12 cellular contexts compared by ENCODE assay signal in the genomic region with DNA sequence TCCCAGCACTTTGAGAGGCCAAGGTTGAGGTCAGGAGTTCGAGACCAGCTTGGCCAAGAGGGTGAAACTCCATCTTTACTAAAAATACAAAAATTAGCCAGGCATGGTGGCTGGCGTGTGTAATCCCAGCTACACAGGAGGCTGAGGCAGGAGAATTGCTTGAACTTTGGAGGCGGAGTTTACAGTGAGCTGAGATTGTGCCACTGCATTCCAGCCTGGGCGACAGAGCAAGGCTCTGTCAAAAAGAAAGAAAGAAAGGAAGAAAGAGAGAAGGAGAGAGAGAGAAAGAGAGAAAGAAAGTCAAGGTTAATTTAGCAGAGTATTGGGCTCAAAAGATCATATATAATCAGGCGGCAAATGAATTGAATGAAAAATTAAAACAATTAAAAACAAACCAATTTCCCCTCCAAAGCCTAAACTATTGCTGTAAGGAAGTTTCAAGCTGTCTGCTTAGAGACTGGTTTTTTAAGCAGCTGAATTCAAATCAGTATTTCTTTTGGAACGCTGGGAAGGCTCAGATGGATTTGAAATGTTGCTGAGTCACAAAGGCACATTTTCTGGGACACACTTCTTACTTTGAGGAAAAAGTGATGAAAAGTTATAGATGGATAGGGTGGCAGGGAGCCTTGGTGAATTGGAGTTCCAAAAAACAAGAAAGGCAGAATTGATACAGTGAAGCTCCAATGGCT.
A peak's percentile ranks its signal among the peaks of the same experiment; 100 is the strongest.
DNase-seq lines count a peak whose midpoint lies in the region; ATAC-seq lines count a peak whose summit lies in the region.
"Had no signal": no experiment of that assay in that cellular context is flagged by ENCODE, and none has a peak within 500 bp of the region (broad histone marks: within the 10 kb centered on the region; RNA-seq: fewer than 3 reads in every experiment).

No MANE protein-coding gene starts in this region.

- no peaks in the 10 kb centered on the region for H3K9me3 Mint-ChIP-seq in CD4-positive, alpha-beta memory T cell
- peaks cover 2% of the 10 kb centered on the region for H3K9me3 Mint-ChIP-seq in activated CD4-positive, alpha-beta memory T cell treated with anti-CD3 and anti-CD28 coated beads, Interleukin-2, amount 10 ng/mL, durations not matched to agents 7 days and 5 days
- H3K9me3 Mint-ChIP-seq: H9 had no signal

- no peaks in the 10 kb centered on the region for H3K36me3 Mint-ChIP-seq in CD4-positive, alpha-beta memory T cell
- H3K36me3 Mint-ChIP-seq in activated CD4-positive, alpha-beta memory T cell treated with anti-CD3 and anti-CD28 coated beads, Interleukin-2, amount 10 ng/mL, durations not matched to agents 7 days and 5 days (ENCODE audit: low read depth) = peaks cover 12% of the 10 kb centered on the region

- H3K27ac ChIP-seq in CD4-positive, alpha-beta memory T cell (ENCODE audit: low read depth, low read length) = no peak overlapping the region
- H3K27ac ChIP-seq in rectal smooth muscle tissue (ENCODE audit: low read depth, low read length) = peak overlapping the region; percentile 51

- no peak for ATAC-seq in GM18502 (IDR thresholded peaks at IDR 0.05; ENCODE audit: poor library complexity, unreplicated experiment)
- no peak for ATAC-seq in HG03442 (IDR thresholded peaks at IDR 0.05; ENCODE audit: unreplicated experiment)
- no peak for ATAC-seq in GM21423 (IDR thresholded peaks at IDR 0.05; ENCODE audit: unreplicated experiment)
- ATAC-seq: Panc1 had no signal

- H3K36me3 ChIP-seq in CD4-positive, alpha-beta memory T cell (ENCODE audit: insufficient read depth, low read length) = no peaks in the 10 kb centered on the region
- no peaks in the 10 kb centered on the region for H3K36me3 ChIP-seq in rectal smooth muscle tissue (ENCODE audit: control insufficient read depth, insufficient read depth, low read length)

- peaks cover 26 to 49% (median 31%) of the 10 kb centered on the region in 4 donors for H3K4me1 Mint-ChIP-seq in CD4-positive, alpha-beta memory T cell
- peaks cover 62% of the 10 kb centered on the region for H3K4me1 Mint-ChIP-seq in activated CD4-positive, alpha-beta memory T cell treated with anti-CD3 and anti-CD28 coated beads, Interleukin-2, amount 10 ng/mL, durations not matched to agents 7 days and 5 days

- no peak overlapping the region for H3K9ac ChIP-seq in rectal smooth muscle tissue (ENCODE audit: low read length)

- H3K27ac Mint-ChIP-seq in CD4-positive, alpha-beta memory T cell = peak overlapping the region; percentile 7 to 87 (median 69)
- peak overlapping the region; percentile 76 for H3K27ac Mint-ChIP-seq in activated CD4-positive, alpha-beta memory T cell treated with anti-CD3 and anti-CD28 coated beads, Interleukin-2, amount 10 ng/mL, durations not matched to agents 7 days and 5 days

- no peak for DNase-seq in CD4-positive, alpha-beta memory T cell
- DNase-seq in activated CD4-positive, alpha-beta memory T cell treated with anti-CD3 and anti-CD28 coated beads, Interleukin-2, amount 10 ng/mL, durations not matched to agents 7 days and 5 days = no peak
- DNase-seq in fibroblast of peridontal ligament (ENCODE audit: extremely low read depth) = peak; percentile 41
- DNase-seq in HCEC 1CT = no peak
- DNase-seq: activated CD8-positive, alpha-beta memory T cell treated with anti-CD3 and anti-CD28 coated beads for 24 hours; H9; NCI-H1436 treated with DMSO at 0.1 percent for 48 hours had no signal

- no peaks in the 10 kb centered on the region for H3K27me3 Mint-ChIP-seq in CD4-positive, alpha-beta memory T cell
- peaks cover 3% of the 10 kb centered on the region for H3K27me3 Mint-ChIP-seq in activated CD4-positive, alpha-beta memory T cell treated with anti-CD3 and anti-CD28 coated beads, Interleukin-2, amount 10 ng/mL, durations not matched to agents 7 days and 5 days

- H3K27me3 ChIP-seq in CD4-positive, alpha-beta memory T cell (ENCODE audit: insufficient read depth, low read length) = no peaks in the 10 kb centered on the region
- H3K27me3 ChIP-seq in rectal smooth muscle tissue (ENCODE audit: control insufficient read depth, insufficient read depth, low read length) = no peaks in the 10 kb centered on the region

- H3K4me3 Mint-ChIP-seq in CD4-positive, alpha-beta memory T cell = peak overlapping the region in 3 of 8 donors; percentile 7 to 55 (median 14)
- H3K4me3 Mint-ChIP-seq in activated CD4-positive, alpha-beta memory T cell treated with anti-CD3 and anti-CD28 coated beads, Interleukin-2, amount 10 ng/mL, durations not matched to agents 7 days and 5 days = peak overlapping the region; percentile 24
- H3K4me3 Mint-ChIP-seq: H9 had no signal

- H3K4me3 ChIP-seq in CD4-positive, alpha-beta memory T cell (ENCODE audit: low read length in 2 of 2) = no peak overlapping the region
- H3K4me3 ChIP-seq in rectal smooth muscle tissue (ENCODE audit: low read length) = no peak overlapping the region

- POLR2A ChIA-PET in CD4-positive, alpha-beta memory T cell (lab: Charles Lee; ENCODE audit: partially characterized antibody) = interaction anchor here (1.0 to 2.1 kb wide), 3 partner anchors 9 to 82 kb away, joined by 3 to 8 read pairs (median 5); no protein-coding TSS in a partner anchor
- POLR2A ChIA-PET in activated CD4-positive, alpha-beta memory T cell treated with anti-CD3 and anti-CD28 coated beads, Interleukin-2, amount 10 ng/mL, durations not matched to agents 7 days and 5 days (lab: Charles Lee) = interaction anchor here (0.8 to 3.4 kb wide), 11 partner anchors 31 to 84 kb away, joined by 3 to 18 read pairs (median 5); a partner anchor contains a TSS

- CTCF ChIA-PET in CD4-positive, alpha-beta memory T cell (lab: Charles Lee; ENCODE audit: partially characterized antibody) = interaction anchor here (0.6 to 1.5 kb wide), 2 partner anchors 86 to 277 kb away, joined by 3 to 4 read pairs; no protein-coding TSS in a partner anchor
- CTCF ChIA-PET in activated CD4-positive, alpha-beta memory T cell treated with anti-CD3 and anti-CD28 coated beads, Interleukin-2, amount 10 ng/mL, durations not matched to agents 7 days and 5 days (lab: Charles Lee) = interaction anchor here (1.0 to 2.2 kb wide), 2 partner anchors 79 to 186 kb away, joined by 4 to 9 read pairs; no protein-coding TSS in a partner anchor

- intact Hi-C loops in CD4-positive, alpha-beta memory T cell (cut with micrococcal nuclease) = no loop called here

- peaks cover 29% of the 10 kb centered on the region for H3K4me1 ChIP-seq in CD4-positive, alpha-beta memory T cell (ENCODE audit: insufficient read depth, low read length)
- peaks cover 16% of the 10 kb centered on the region for H3K4me1 ChIP-seq in rectal smooth muscle tissue (ENCODE audit: control insufficient read depth, insufficient read depth, low read length)

- H3K9me3 ChIP-seq in CD4-positive, alpha-beta memory T cell (ENCODE audit: control insufficient read depth in 1 of 2, low read length in 2 of 2) = no peaks in the 10 kb centered on the region
